ENCODE assay signal across 17 cellular contexts in genomic region chr2:239142296-239142695, GRCh38.
DNase-seq lines count a peak whose midpoint lies in the region; ATAC-seq, FAIRE-seq and TF ChIP-seq lines count a peak whose summit lies in the region.
"Had no signal": no experiment of that assay in that cellular context is flagged by ENCODE, and none has a peak within 500 bp of the region (broad histone marks: within the 10 kb centered on the region; RNA-seq: fewer than 3 reads in every experiment).

No MANE protein-coding gene starts in this region.

- peaks cover 6% of the 10 kb centered on the region for H3F3A ChIP-seq in neural progenitor cell (ENCODE audit: low read depth)

- H4K20me1 ChIP-seq in HepG2 (ENCODE audit: insufficient read depth, low read length): peaks cover 10% of the 10 kb centered on the region; the same call in 1 of the 2 replicates
- no peaks in the 10 kb centered on the region for H4K20me1 ChIP-seq in neural progenitor cell (ENCODE audit: low read depth)

- FAIRE-seq in HepG2 (lab: Jason Lieb, UNC): no peak
- FAIRE-seq: G401.6, GM12891, GM19239, H1 had no signal

- POLR2A ChIA-PET in HepG2 (lab: Yijun Ruan, JAX): no interaction called here

- 95% methylated on average over 9 of the region's 13 CpGs for WGBS in HepG2 (ENCODE audit: low lambda C conversion rate)

- H3K4me1 ChIP-seq in HepG2 (ENCODE audit: insufficient read depth, low read length) (peaks cover 12% of the 10 kb centered on the region), neural progenitor cell (no peaks in the 10 kb centered on the region)

- H3K27ac ChIP-seq in HepG2 (ENCODE audit: extremely low read length, insufficient read depth, low read length) (no peak overlapping the region), neural progenitor cell (no peak overlapping the region)
- H3K27ac ChIP-seq: BLaER1 treated with 17β-estradiol and CSF1 and Interleukin-3, amounts not matched to agents 10 nM and 100 nM had no signal

- H3K27me3 ChIP-seq in HepG2 (ENCODE audit: control insufficient read depth in 1 of 2, insufficient read depth in 2 of 2, low read length in 2 of 2) (no peaks in the 10 kb centered on the region), neural progenitor cell (no peaks in the 10 kb centered on the region)
- H3K27me3 ChIP-seq: BLaER1 treated with 17β-estradiol and CSF1 and Interleukin-3, amounts not matched to agents 10 nM and 100 nM had no signal

- in situ Hi-C loops in HepG2 (cut with HindIII; ENCODE audit: extremely low pct_ligation_motif_present, low pct_unique_long_range_greater_than_20kb): no loop called here

- no peaks in the 10 kb centered on the region for H3K27me3 Mint-ChIP-seq in neural progenitor cell (ENCODE audit: insufficient read depth, low read depth)
- no peaks in the 10 kb centered on the region for H3K27me3 Mint-ChIP-seq in activated naive CD8-positive, alpha-beta T cell treated with anti-CD3 and anti-CD28 coated beads for 36 hours
- H3K27me3 Mint-ChIP-seq: B cell; CD8-positive, alpha-beta memory T cell had no signal

- H3K4me3 Mint-ChIP-seq in neural progenitor cell: no peak overlapping the region
- no peak overlapping the region for H3K4me3 Mint-ChIP-seq in activated naive CD8-positive, alpha-beta T cell treated with anti-CD3 and anti-CD28 coated beads for 36 hours
- H3K4me3 Mint-ChIP-seq: B cell; CD8-positive, alpha-beta memory T cell; H9 had no signal

- TF ChIP-seq EP300 in HepG2 (IDR thresholded peaks at IDR 0.05; ENCODE audit: low read depth in 2 of 2, low read length in 2 of 2) (no peak), HepG2 (CRISPR knock-in tag; IDR thresholded peaks at IDR 0.05; ENCODE audit: borderline replicate concordance) (no peak)

- H3K9ac ChIP-seq in HepG2 (ENCODE audit: insufficient read depth, low read depth, low read length) (no peak overlapping the region), neural progenitor cell (no peak overlapping the region)
- H3K9ac ChIP-seq: BLaER1 treated with 17β-estradiol and CSF1 and Interleukin-3, amounts not matched to agents 10 nM and 100 nM had no signal

- intact Hi-C loops in left ventricle myocardium superior (cut with micrococcal nuclease): no loop called here
- intact Hi-C loops in cardiac septum (cut with DNase I): no loop called here
- intact Hi-C loops in HepG2 (cut with micrococcal nuclease; ENCODE audit: unreplicated experiment): no loop called here

- no peaks in the 10 kb centered on the region for H3K79me2 ChIP-seq in HepG2 (ENCODE audit: insufficient read depth, low read length)
- no peaks in the 10 kb centered on the region for H3K79me2 ChIP-seq in neural progenitor cell (ENCODE audit: low read depth)

- H3K9me3 Mint-ChIP-seq in neural progenitor cell: no peaks in the 10 kb centered on the region
- no peaks in the 10 kb centered on the region for H3K9me3 Mint-ChIP-seq in activated naive CD8-positive, alpha-beta T cell treated with anti-CD3 and anti-CD28 coated beads for 36 hours
- H3K9me3 Mint-ChIP-seq: CD8-positive, alpha-beta memory T cell; H9 had no signal

- DNase-seq in left ventricle myocardium superior: peak; percentile 9
- DNase-seq in cardiac septum (ENCODE audit: low spot score): no peak
- DNase-seq in HepG2 (ENCODE audit: low spot score): no peak
- no peak for DNase-seq in neural progenitor cell (ENCODE audit: low spot score)
- no peak for DNase-seq in activated naive CD8-positive, alpha-beta T cell treated with anti-CD3 and anti-CD28 coated beads for 36 hours
- DNase-seq in NCI-H2029 (lab: John Stamatoyannopoulos, UW): no peak
- no peak for DNase-seq in DMS53 (lab: John Stamatoyannopoulos, UW)
- DNase-seq: CD8-positive, alpha-beta memory T cell; COR-L47; DMS 273 treated with DMSO at 0.1 percent for 48 hours; H9 had no signal

- H3K36me3 Mint-ChIP-seq in neural progenitor cell: peaks cover 20% of the 10 kb centered on the region
- H3K36me3 Mint-ChIP-seq in activated naive CD8-positive, alpha-beta T cell treated with anti-CD3 and anti-CD28 coated beads for 36 hours: peaks cover 6% of the 10 kb centered on the region

- no peaks in the 10 kb centered on the region for H3K9me3 ChIP-seq in HepG2 (ENCODE audit: low read length)
- H3K9me3 ChIP-seq in neural progenitor cell (ENCODE audit: low read depth): no peaks in the 10 kb centered on the region
- H3K9me3 ChIP-seq: BLaER1 treated with 17β-estradiol and CSF1 and Interleukin-3, amounts not matched to agents 10 nM and 100 nM had no signal

- H3K4me1 Mint-ChIP-seq in neural progenitor cell: no peaks in the 10 kb centered on the region
- peaks cover 2% of the 10 kb centered on the region for H3K4me1 Mint-ChIP-seq in activated naive CD8-positive, alpha-beta T cell treated with anti-CD3 and anti-CD28 coated beads for 36 hours
- H3K4me1 Mint-ChIP-seq: B cell, H9 had no signal

- no peak for TF ChIP-seq POLR2A in HepG2 (IDR thresholded peaks at IDR 0.05; ENCODE audit: insufficient read depth in 1 of 2, low read depth in 2 of 2, low read length in 2 of 2)

- no peak for TF ChIP-seq RAD21 in HepG2 (CRISPR knock-in tag; IDR thresholded peaks at IDR 0.05)

- H3K36me3 ChIP-seq in HepG2 (replicated peaks in 1 of 2; ENCODE audit: control insufficient read depth in 1 of 2, insufficient read depth in 2 of 2, low read length in 2 of 2): peaks cover 14 to 54% of the 10 kb centered on the region in 2 experiments; a peak in 4 of 5 replicates
- no peaks in the 10 kb centered on the region for H3K36me3 ChIP-seq in neural progenitor cell

- H2AFZ ChIP-seq in HepG2 (ENCODE audit: low read length): no peak overlapping the region
- no peak overlapping the region for H2AFZ ChIP-seq in neural progenitor cell (replicated peaks)

- CTCF ChIA-PET in HepG2 (lab: Yijun Ruan, JAX; ENCODE audit: low intra/inter-chr PET ratio, low total read pairs): no interaction called here

- H3K4me2 ChIP-seq in HepG2 (ENCODE audit: low read depth, low read length): no peak overlapping the region
- no peak overlapping the region for H3K4me2 ChIP-seq in neural progenitor cell
- H3K4me2 ChIP-seq: BLaER1 treated with 17β-estradiol and CSF1 and Interleukin-3, amounts not matched to agents 10 nM and 100 nM had no signal

- peak overlapping the region; percentile 55 for H3K27ac Mint-ChIP-seq in neural progenitor cell
- no peak overlapping the region for H3K27ac Mint-ChIP-seq in activated naive CD8-positive, alpha-beta T cell treated with anti-CD3 and anti-CD28 coated beads for 36 hours
- H3K27ac Mint-ChIP-seq: B cell had no signal

- ATAC-seq in left ventricle myocardium superior (no peak), HepG2 (no peak)

- no peak overlapping the region for H3K4me3 ChIP-seq in HepG2 (replicated peaks in 1 of 3; ENCODE audit: insufficient read depth in 1 of 3, low read depth in 2 of 3, low read length in 3 of 3)
- no peak overlapping the region for H3K4me3 ChIP-seq in neural progenitor cell
- H3K4me3 ChIP-seq: BLaER1 treated with 17β-estradiol and CSF1 and Interleukin-3, amounts not matched to agents 10 nM and 100 nM had no signal

- TF ChIP-seq CTCF in HepG2 (CRISPR knock-in tag; IDR thresholded peaks at IDR 0.05) (no peak), neural progenitor cell (IDR thresholded peaks at IDR 0.05) (no peak)

- BruUV-seq in HepG2 (replicated peaks; lab: Mats Ljungman, UMichigan): no TSS peak

TF ChIP-seq in HepG2, 621 proteins besides CTCF, POLR2A, EP300 and RAD21:
- TF ChIP-seq TARDBP (CRISPR knock-in tag; IDR thresholded peaks at IDR 0.05) (no peak), ZNF280B (CRISPR knock-in tag; IDR thresholded peaks at IDR 0.05; ENCODE audit: borderline replicate concordance) (0 out of 2 replicates have a peak, but pooled peaks have one; percentile 22), ZFP37 (CRISPR knock-in tag; IDR thresholded peaks at IDR 0.05; ENCODE audit: borderline replicate concordance) (no peak), HNRNPLL (IDR thresholded peaks at IDR 0.05; ENCODE audit: low read depth, low read length, poor library complexity, severe bottlenecking) (no peak)
